9 cellular contexts compared by ENCODE assay signal in the genomic region with DNA sequence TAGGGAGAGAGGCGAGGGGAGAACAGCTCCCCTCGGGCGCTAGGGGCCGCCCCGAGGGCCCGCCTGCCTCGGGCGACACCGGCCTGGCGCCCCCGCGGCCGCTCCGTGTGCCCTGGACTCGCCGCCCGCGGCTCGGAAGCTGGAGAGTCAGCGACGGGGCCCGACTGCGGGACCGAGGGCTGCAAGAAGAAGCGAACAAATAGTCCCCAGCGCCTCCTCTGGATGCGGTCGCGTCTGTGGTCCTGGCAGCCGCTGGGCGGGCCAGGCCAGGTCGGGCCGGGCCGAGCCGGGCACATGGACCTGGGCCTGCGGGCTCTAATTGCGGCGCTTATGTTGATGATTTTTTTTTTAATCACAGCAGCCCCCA. TPM values are rescaled to one million over a fixed set of nuclear protein-coding genes. Genes with fewer than 3 reads are reported as not detected.
A peak's percentile ranks its signal among the peaks of the same experiment; 100 is the strongest.
DNase-seq lines count a peak whose midpoint lies in the region; ATAC-seq, FAIRE-seq and TF ChIP-seq lines count a peak whose summit lies in the region.
"Had no signal": no experiment of that assay in that cellular context is flagged by ENCODE, and none has a peak within 500 bp of the region (broad histone marks: within the 10 kb centered on the region; RNA-seq: fewer than 3 reads in every experiment).

No MANE protein-coding gene starts in this region.

- peak overlapping the region; percentile 56 to 84; a peak in 3 of 4 replicates for H3K4me2 ChIP-seq in H1 (ENCODE audit: insufficient read depth in 1 of 2, low read depth in 2 of 2, low read length in 2 of 2)

- peaks cover 9 to 11% of the 10 kb centered on the region in 2 donors for H3K4me1 Mint-ChIP-seq in natural killer cell

- no peak overlapping the region for H3K4ac ChIP-seq in H1 (replicated peaks; ENCODE audit: insufficient read length, low read depth, low read length)

- H4K91ac ChIP-seq in H1 (replicated peaks; ENCODE audit: insufficient read length, low read length) = no peak overlapping the region

- DNase-seq in heart left ventricle = no peak
- DNase-seq in cardiac septum (ENCODE audit: low spot score) = no peak
- no peak for DNase-seq in H1 (ENCODE audit: low read depth in 1 of 2, low spot score in 2 of 2)
- DNase-seq in natural killer cell = no peak
- DNase-seq in aorta = peak in 1 of 2 donors; percentile 79
- no peak for DNase-seq in AML-193 (lab: John Stamatoyannopoulos, UW)
- no peak for DNase-seq in effector CD4-positive, alpha-beta T cell
- DNase-seq: right lobe of liver had no signal

- no peaks in the 10 kb centered on the region for H3K79me2 ChIP-seq in H1 (ENCODE audit: control insufficient read depth in 1 of 2, insufficient read depth in 2 of 2, low read length in 2 of 2)

- no peak overlapping the region for H2BK12ac ChIP-seq in H1 (ENCODE audit: low read depth, low read length)

- no peak overlapping the region for H2BK20ac ChIP-seq in H1 (ENCODE audit: low read length)

- no peak overlapping the region for H2AK5ac ChIP-seq in H1 (ENCODE audit: low read depth, low read length)

- H3K9me3 Mint-ChIP-seq in natural killer cell = peaks cover 2% of the 10 kb centered on the region in 2 donors

- H3K36me3 Mint-ChIP-seq in natural killer cell = peaks cover 14% of the 10 kb centered on the region

- H3K4me1 ChIP-seq in heart left ventricle = peaks cover 0 to 30% (median 15%) of the 10 kb centered on the region in 12 donors
- H3K4me1 ChIP-seq in H1 (replicated peaks in 1 of 4; ENCODE audit: control insufficient read depth in 3 of 4, insufficient read depth in 4 of 4, low read length in 3 of 4) = peaks cover 0 to 10% (median 5%) of the 10 kb centered on the region in 4 experiments; a peak in 3 of 7 replicates
- no peaks in the 10 kb centered on the region for H3K4me1 ChIP-seq in aorta (ENCODE audit: control insufficient read depth in 1 of 2, insufficient read depth in 2 of 2, low read length in 2 of 2)

- H4K20me1 ChIP-seq in H1 (replicated peaks in 1 of 2; ENCODE audit: control insufficient read depth in 1 of 2, insufficient read depth in 2 of 2, low read length in 2 of 2) = peaks cover 21 to 38% of the 10 kb centered on the region in 2 experiments

- no peak overlapping the region for H2BK15ac ChIP-seq in H1 (ENCODE audit: low read length)

- peak overlapping the region; percentile 17 to 55 (median 44) for H3K4me3 ChIP-seq in heart left ventricle
- peak overlapping the region; percentile 9 to 49 (median 19); a peak in 6 of 8 replicates for H3K4me3 ChIP-seq in H1 (ENCODE audit: extremely low read depth in 1 of 4, insufficient read depth in 2 of 4, low read depth in 3 of 4, low read length in 4 of 4)
- H3K4me3 ChIP-seq in aorta (ENCODE audit: low read length in 2 of 2) = peak overlapping the region in 1 of 2 donors; percentile 36

- WGBS in heart left ventricle, 4 donors = 1 to 3% (median 2%) methylated on average over 18 to 38 of the region's 38 CpGs
- 3% methylated on average over 6 of the region's 38 CpGs; no CpG with 5 or more reads in 1 of the 2 experiments for WGBS in H1 (ENCODE audit: extremely low coverage in 1 of 2, insufficient coverage in 1 of 2, insufficient read length in 1 of 2, insufficient replicate concordance in 2 of 2, low coverage in 1 of 2, low lambda C conversion rate in 2 of 2, missing lambda C conversion rate in 1 of 2), 2 experiments
- WGBS in aorta, 2 donors = 5 to 6% methylated on average over 24 to 38 of the region's 38 CpGs

- H3K27ac Mint-ChIP-seq in natural killer cell = no peak overlapping the region

- POLR2A ChIA-PET in H1 (lab: Charles Lee; ENCODE audit: partially characterized antibody) = no interaction called here

- H3K14ac ChIP-seq in H1 (ENCODE audit: insufficient read length) = no peak overlapping the region

- H4K8ac ChIP-seq in H1 (ENCODE audit: extremely low read depth, insufficient read depth, low read length) = no peak overlapping the region

- CTCF ChIA-PET in H1 (lab: Charles Lee; ENCODE audit: partially characterized antibody) = interaction anchor here (1.3 to 4.7 kb wide), 9 partner anchors 8 to 1026 kb away, joined by 3 to 42 read pairs (median 11); partner anchors contain the start of gene HOXD8

- H3K27me3 ChIP-seq in heart left ventricle (peaks cover 83 to 100% (median 99%) of the 10 kb centered on the region in 9 donors), H1 (replicated peaks in 1 of 4; ENCODE audit: control insufficient read depth in 3 of 4, extremely low read depth in 1 of 4, insufficient read depth in 3 of 4, low read length in 3 of 4) (peaks cover 94 to 100% (median 99%) of the 10 kb centered on the region in 4 experiments), aorta (ENCODE audit: control insufficient read depth in 1 of 2, insufficient read depth in 2 of 2, low read length in 1 of 2) (no peaks in the 10 kb centered on the region)

- no peak overlapping the region for H4K5ac ChIP-seq in H1 (ENCODE audit: insufficient read length, low read depth, low read length)

- peak overlapping the region; percentile 80 for H3K4me3 Mint-ChIP-seq in natural killer cell

- H3K23ac ChIP-seq in H1 (ENCODE audit: insufficient read length) = no peak overlapping the region

- TF ChIP-seq RAD21 in H1 (IDR thresholded peaks at IDR 0.05 in 1 of 2, conservative IDR thresholded peaks at IDR 0.05 in 1 of 2; ENCODE audit: low read depth in 2 of 2, low read length in 2 of 2) = no peak

- TF ChIP-seq CTCF in heart left ventricle (IDR thresholded peaks at IDR 0.05) (no peak), H1 (IDR thresholded peaks at IDR 0.05; ENCODE audit: control extremely low read depth in 1 of 3, insufficient read depth in 1 of 3, low read depth in 1 of 3, low read length in 3 of 3) (no peak), natural killer cell (IDR thresholded peaks at IDR 0.05) (no peak)

- TF ChIP-seq EP300 in H1 (IDR thresholded peaks at IDR 0.05; ENCODE audit: borderline replicate concordance in 1 of 2, low read depth in 2 of 2, low read length in 2 of 2) = no peak

- H3K23me2 ChIP-seq in H1 (ENCODE audit: low read depth, low read length) = peaks cover 2% of the 10 kb centered on the region; the same call in 1 of the 2 replicates

- H2BK120ac ChIP-seq in H1 (replicated peaks; ENCODE audit: low read depth, low read length) = no peak overlapping the region

- no peak overlapping the region; the same call in 1 of the 2 replicates for H3K18ac ChIP-seq in H1 (ENCODE audit: extremely low read depth, low read length)

- TF ChIP-seq POLR2A in heart left ventricle (IDR thresholded peaks at IDR 0.05) (no peak), H1 (IDR thresholded peaks at IDR 0.05; ENCODE audit: control extremely low read depth in 1 of 2, low read depth in 2 of 2, low read length in 2 of 2) (no peak)

- no peaks in the 10 kb centered on the region for H3K79me1 ChIP-seq in H1 (ENCODE audit: low read depth, low read length)

- no peak for FAIRE-seq in H1 (lab: Jason Lieb, UNC)

- no peak overlapping the region for H2AFZ ChIP-seq in H1 (ENCODE audit: low read length)

- H3K27ac ChIP-seq in heart left ventricle (peak overlapping the region in 1 of 12 donors; percentile 46), H1 (ENCODE audit: low read depth, low read length) (no peak overlapping the region), aorta (ENCODE audit: low read depth in 1 of 2, low read length in 2 of 2) (no peak overlapping the region)
- H3K27ac ChIP-seq: right lobe of liver had no signal

- H2BK5ac ChIP-seq in H1 (ENCODE audit: low read depth, low read length) = no peak overlapping the region

- no peaks in the 10 kb centered on the region for H3K9me3 ChIP-seq in heart left ventricle
- H3K9me3 ChIP-seq in H1 (ENCODE audit: insufficient read depth in 2 of 2, low read depth in 1 of 2, low read length in 1 of 2) = peaks cover 0 to 3% of the 10 kb centered on the region in 2 experiments; a peak in 1 of 4 replicates
- H3K9me3 ChIP-seq in aorta (ENCODE audit: control insufficient read depth, low read length) = no peaks in the 10 kb centered on the region
- H3K9me3 ChIP-seq: right lobe of liver had no signal

- H3K36me3 ChIP-seq in heart left ventricle (no peaks in the 10 kb centered on the region), H1 (ENCODE audit: control insufficient read depth in 2 of 4, insufficient read depth in 4 of 4, low read length in 3 of 4) (peaks cover 0 to 25% (median 0%) of the 10 kb centered on the region in 4 experiments; a peak in 1 of 8 replicates), aorta (ENCODE audit: control insufficient read depth in 1 of 2, insufficient read depth in 2 of 2, low read length in 1 of 2) (no peaks in the 10 kb centered on the region)
- H3K36me3 ChIP-seq: right lobe of liver had no signal

- peaks cover 78% of the 10 kb centered on the region in 2 donors for H3K27me3 Mint-ChIP-seq in natural killer cell (ENCODE audit: low read depth in 2 of 2)

- no peak overlapping the region for H3K56ac ChIP-seq in H1 (replicated peaks; ENCODE audit: insufficient read length, low read depth, low read length)

- ATAC-seq in heart left ventricle (no peak), natural killer cell (peak in 2 of 3 donors; percentile 31 to 45), aorta (ENCODE audit: low FRiP score) (peak; percentile 49), HG03571 (IDR thresholded peaks at IDR 0.05; ENCODE audit: unreplicated experiment) (no peak)

- intact Hi-C loops in heart left ventricle (cut with DNase I) (loop anchor here in 3 of 10 donors (10.0 kb wide), 1 partner anchor 693 kb away; no protein-coding TSS in a partner anchor), cardiac septum (cut with DNase I) (no loop called here), natural killer cell (cut with micrococcal nuclease) (loop anchor here (5.0 kb wide), 1 partner anchor 35 kb away; no protein-coding TSS in a partner anchor), aorta (cut with DNase I) (no loop called here)

- H3K9ac ChIP-seq in H1 (replicated peaks in 1 of 4; ENCODE audit: extremely low read depth in 1 of 4, low read depth in 3 of 4, low read length in 3 of 4) = no peak overlapping the region

RNA-seq across cellular contexts. Expression of gene HOXD9, which starts 0.3 kb away (rescaled TPM):
- under 1 TPM in 2 of 9 donors, not detected in 7; 0.40 to 0.43 TPM for total RNA-seq in heart left ventricle
- under 1 TPM in 1 of 2 donors, not detected in 1; 0.23 TPM for polyA plus RNA-seq in heart left ventricle
- not detected for total RNA-seq in cardiac septum
- total RNA-seq in H1 (2021; fragmentation: NEBNext Ultra II Directional; extraction: Animal tissue kit (Norgen Biotek cat#: 25700)) = not detected in 2 replicates
- not detected in 2 replicates for polyA plus RNA-seq in H1 (2011; rRNA removed)
- polyA plus RNA-seq in H1 (2011; cell fraction: cytosol; rRNA removed) = not detected
- not detected for polyA plus RNA-seq in H1 (2011; cell fraction: nucleus; rRNA removed)
- not detected in 4 replicates for polyA plus RNA-seq in H1 (2012, experiment 1 of 2)
- not detected for polyA plus RNA-seq in H1 (2012, experiment 2 of 2)
- not detected for polyA plus RNA-seq in H1 (2013, experiment 1 of 2)
- not detected for polyA plus RNA-seq in H1 (2013, experiment 2 of 2)
- polyA minus RNA-seq in H1 (2011; rRNA and poly(A)+ RNA removed) = not detected in 2 replicates
- not detected for polyA minus RNA-seq in H1 (2011; cell fraction: cytosol; rRNA and poly(A)+ RNA removed)
- polyA minus RNA-seq in H1 (2011; cell fraction: nucleus; rRNA and poly(A)+ RNA removed) = not detected
- not detected for total RNA-seq in natural killer cell
- 1 to 10 TPM; 1.8 to 2.3 TPM for total RNA-seq in aorta
- under 1 TPM in 1 of 2 donors, not detected in 1; 0.08 TPM for polyA plus RNA-seq in aorta

RNA-seq across cellular contexts. Expression of gene HOXD10, which starts 5.7 kb away (rescaled TPM):
- under 1 TPM in 1 of 9 donors, not detected in 8; 0.43 TPM for total RNA-seq in heart left ventricle
- under 1 TPM in 1 of 2 donors, not detected in 1; 0.03 TPM for polyA plus RNA-seq in heart left ventricle
- total RNA-seq in cardiac septum = 0.16 TPM
- total RNA-seq in H1 (2021; fragmentation: NEBNext Ultra II Directional; extraction: Animal tissue kit (Norgen Biotek cat#: 25700)) = not detected in 2 replicates
- polyA plus RNA-seq in H1 (2011; rRNA removed) = not detected in 2 replicates
- polyA plus RNA-seq in H1 (2011; cell fraction: cytosol; rRNA removed) = not detected
- polyA plus RNA-seq in H1 (2011; cell fraction: nucleus; rRNA removed) = not detected
- polyA plus RNA-seq in H1 (2012, experiment 1 of 2) = not detected in 4 replicates
- not detected for polyA plus RNA-seq in H1 (2012, experiment 2 of 2)
- polyA plus RNA-seq in H1 (2013, experiment 1 of 2) = not detected
- not detected for polyA plus RNA-seq in H1 (2013, experiment 2 of 2)
- not detected in 2 replicates for polyA minus RNA-seq in H1 (2011; rRNA and poly(A)+ RNA removed)
- not detected for polyA minus RNA-seq in H1 (2011; cell fraction: cytosol; rRNA and poly(A)+ RNA removed)
- not detected for polyA minus RNA-seq in H1 (2011; cell fraction: nucleus; rRNA and poly(A)+ RNA removed)
- not detected for total RNA-seq in natural killer cell
- 1 to 10 TPM in 1 of 2 donors, not detected in 1; 1.4 TPM for total RNA-seq in aorta
- not detected for polyA plus RNA-seq in aorta
- total RNA-seq: right lobe of liver had no signal

RNA-seq across cellular contexts. Expression of gene HOXD8, which starts 7.3 kb away (rescaled TPM):
- total RNA-seq in heart left ventricle (1 to 10 TPM in 3 of 9 donors, under 1 TPM in 6; 0.37 to 1.8 (median 0.59) TPM), cardiac septum (1.1 TPM), natural killer cell (not detected), aorta (10 to 100 TPM; 11.5 to 14.4 TPM)
- polyA plus RNA-seq in heart left ventricle (under 1 TPM; 0.21 to 0.42 TPM), H1 (2011; rRNA removed) (not detected in 2 replicates), aorta (1 to 10 TPM; 2.5 to 7.3 TPM)
- total RNA-seq in H1 (2021; fragmentation: NEBNext Ultra II Directional; extraction: Animal tissue kit (Norgen Biotek cat#: 25700)) = not detected in 2 replicates
- not detected for polyA plus RNA-seq in H1 (2011; cell fraction: cytosol; rRNA removed)
- polyA plus RNA-seq in H1 (2011; cell fraction: nucleus; rRNA removed) = not detected
- polyA plus RNA-seq in H1 (2012, experiment 1 of 2) = not detected in 4 replicates
- polyA plus RNA-seq in H1 (2012, experiment 2 of 2) = not detected
- polyA plus RNA-seq in H1 (2013, experiment 1 of 2) = not detected
- not detected for polyA plus RNA-seq in H1 (2013, experiment 2 of 2)
- not detected in 2 replicates for polyA minus RNA-seq in H1 (2011; rRNA and poly(A)+ RNA removed)
- not detected for polyA minus RNA-seq in H1 (2011; cell fraction: cytosol; rRNA and poly(A)+ RNA removed)
- not detected for polyA minus RNA-seq in H1 (2011; cell fraction: nucleus; rRNA and poly(A)+ RNA removed)

RNA-seq across cellular contexts. Expression of gene HOXD11, which starts 15.2 kb away (rescaled TPM):
- total RNA-seq in heart left ventricle = not detected
- polyA plus RNA-seq in heart left ventricle = not detected
- not detected for total RNA-seq in cardiac septum
- total RNA-seq in H1 (2021; fragmentation: NEBNext Ultra II Directional; extraction: Animal tissue kit (Norgen Biotek cat#: 25700)) = not detected in 2 replicates
- not detected in 2 replicates for polyA plus RNA-seq in H1 (2011; rRNA removed)
- not detected for polyA plus RNA-seq in H1 (2011; cell fraction: cytosol; rRNA removed)
- polyA plus RNA-seq in H1 (2011; cell fraction: nucleus; rRNA removed) = not detected
- polyA plus RNA-seq in H1 (2012, experiment 1 of 2) = not detected in 4 replicates
- not detected for polyA plus RNA-seq in H1 (2012, experiment 2 of 2)
- not detected for polyA plus RNA-seq in H1 (2013, experiment 1 of 2)
- not detected for polyA plus RNA-seq in H1 (2013, experiment 2 of 2)
- polyA minus RNA-seq in H1 (2011; rRNA and poly(A)+ RNA removed) = not detected in 2 replicates
- not detected for polyA minus RNA-seq in H1 (2011; cell fraction: cytosol; rRNA and poly(A)+ RNA removed)
- polyA minus RNA-seq in H1 (2011; cell fraction: nucleus; rRNA and poly(A)+ RNA removed) = not detected
- not detected for total RNA-seq in natural killer cell
- total RNA-seq in aorta = under 1 TPM in 1 of 2 donors, not detected in 1; 0.29 TPM
- not detected for polyA plus RNA-seq in aorta
- total RNA-seq: right lobe of liver had no signal

RNA-seq across cellular contexts. Expression of gene HOXD12, which starts 22.7 kb away (rescaled TPM):
- total RNA-seq in heart left ventricle (not detected), cardiac septum (not detected), natural killer cell (not detected), aorta (not detected)
- polyA plus RNA-seq in heart left ventricle (not detected), H1 (2011; rRNA removed) (not detected in 2 replicates), aorta (not detected)
- total RNA-seq in H1 (2021; fragmentation: NEBNext Ultra II Directional; extraction: Animal tissue kit (Norgen Biotek cat#: 25700)) = not detected in 2 replicates
- polyA plus RNA-seq in H1 (2011; cell fraction: cytosol; rRNA removed) = not detected
- not detected for polyA plus RNA-seq in H1 (2011; cell fraction: nucleus; rRNA removed)
- not detected in 4 replicates for polyA plus RNA-seq in H1 (2012, experiment 1 of 2)
- not detected for polyA plus RNA-seq in H1 (2012, experiment 2 of 2)
- not detected for polyA plus RNA-seq in H1 (2013, experiment 1 of 2)
- polyA plus RNA-seq in H1 (2013, experiment 2 of 2) = not detected
- polyA minus RNA-seq in H1 (2011; rRNA and poly(A)+ RNA removed) = not detected in 2 replicates
- polyA minus RNA-seq in H1 (2011; cell fraction: cytosol; rRNA and poly(A)+ RNA removed) = not detected
- not detected for polyA minus RNA-seq in H1 (2011; cell fraction: nucleus; rRNA and poly(A)+ RNA removed)
- total RNA-seq: right lobe of liver had no signal

Comparison
In these comparisons a context has a peak if more than half of its experiments do, and no peak if none do; other contexts are left out.
1. ATAC-seq: peak in natural killer cell (2 of 3) and aorta (single experiment); none in heart left ventricle (0 of 4) and HG03571 (single experiment).